In the genomic region with DNA sequence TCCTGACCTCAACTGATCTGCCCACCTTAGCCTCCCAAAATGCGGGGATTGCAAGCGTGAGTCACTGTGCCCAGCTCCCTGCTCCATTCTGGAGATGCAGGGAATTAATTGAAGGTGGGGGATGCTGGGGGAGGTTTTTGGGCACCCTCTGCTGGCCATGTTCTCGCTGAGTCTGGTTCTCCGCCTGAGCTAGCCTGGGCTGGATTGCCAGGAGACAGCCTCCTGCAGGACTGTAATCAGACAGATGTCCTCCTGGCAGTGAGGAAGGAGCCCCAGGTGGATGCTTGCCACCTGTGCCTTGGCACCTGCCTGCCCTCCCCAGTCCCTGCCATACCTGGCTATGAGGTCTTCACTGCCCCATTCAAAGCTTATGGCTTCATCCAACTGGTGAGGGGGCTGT, we compare ENCODE assay signal across 1 cellular context.
TF ChIP-seq lines count a peak whose summit lies in the region.

No MANE protein-coding gene starts in this region.

TF ChIP-seq in WTC11, 78 proteins besides CTCF, POLR2A, EP300 and RAD21 (continued from another document):
- TF ChIP-seq PREB (CRISPR knock-in tag; IDR thresholded peaks at IDR 0.05; ENCODE audit: borderline replicate concordance) = no peak
- TF ChIP-seq, protein P1, sequence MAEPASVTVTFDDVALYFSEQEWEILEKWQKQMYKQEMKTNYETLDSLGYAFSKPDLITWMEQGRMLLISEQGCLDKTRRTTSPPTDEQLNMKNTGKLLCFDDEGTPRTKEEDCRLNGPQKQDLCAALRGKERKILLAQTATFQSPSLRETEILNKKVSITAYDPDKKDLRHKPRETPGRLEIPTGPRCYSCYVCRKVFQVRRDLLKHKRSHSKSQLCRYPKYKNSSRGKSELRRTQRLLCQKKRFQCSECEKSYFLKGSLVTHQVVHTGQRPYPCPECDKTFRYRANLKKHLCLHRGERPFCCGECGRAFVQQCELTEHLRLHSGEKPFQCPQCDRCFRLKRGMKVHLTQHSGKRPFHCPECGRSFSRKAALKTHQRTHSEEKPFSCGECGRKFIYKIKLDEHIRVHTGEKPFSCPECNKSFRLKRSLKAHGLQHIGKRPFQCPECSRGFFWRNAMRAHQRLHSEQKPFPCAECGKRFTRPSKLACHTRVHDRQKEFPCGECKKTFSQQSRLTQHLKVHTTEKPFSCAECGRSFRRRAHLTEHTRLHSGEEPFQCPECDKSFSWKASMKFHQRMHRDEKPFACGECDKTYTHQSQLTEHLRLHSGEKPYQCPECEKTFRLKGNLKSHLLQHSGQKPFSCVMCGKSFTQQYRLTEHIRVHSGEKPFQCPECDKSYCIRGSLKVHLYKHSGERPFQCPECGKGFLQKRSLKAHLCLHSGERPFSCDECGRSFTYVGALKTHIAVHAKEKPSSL (CRISPR knock-in tag; conservative IDR thresholded peaks at IDR 0.05) = no peak
- TF ChIP-seq TEAD4 (CRISPR knock-in tag; IDR thresholded peaks at IDR 0.05) = no peak
- TF ChIP-seq, protein P2, sequence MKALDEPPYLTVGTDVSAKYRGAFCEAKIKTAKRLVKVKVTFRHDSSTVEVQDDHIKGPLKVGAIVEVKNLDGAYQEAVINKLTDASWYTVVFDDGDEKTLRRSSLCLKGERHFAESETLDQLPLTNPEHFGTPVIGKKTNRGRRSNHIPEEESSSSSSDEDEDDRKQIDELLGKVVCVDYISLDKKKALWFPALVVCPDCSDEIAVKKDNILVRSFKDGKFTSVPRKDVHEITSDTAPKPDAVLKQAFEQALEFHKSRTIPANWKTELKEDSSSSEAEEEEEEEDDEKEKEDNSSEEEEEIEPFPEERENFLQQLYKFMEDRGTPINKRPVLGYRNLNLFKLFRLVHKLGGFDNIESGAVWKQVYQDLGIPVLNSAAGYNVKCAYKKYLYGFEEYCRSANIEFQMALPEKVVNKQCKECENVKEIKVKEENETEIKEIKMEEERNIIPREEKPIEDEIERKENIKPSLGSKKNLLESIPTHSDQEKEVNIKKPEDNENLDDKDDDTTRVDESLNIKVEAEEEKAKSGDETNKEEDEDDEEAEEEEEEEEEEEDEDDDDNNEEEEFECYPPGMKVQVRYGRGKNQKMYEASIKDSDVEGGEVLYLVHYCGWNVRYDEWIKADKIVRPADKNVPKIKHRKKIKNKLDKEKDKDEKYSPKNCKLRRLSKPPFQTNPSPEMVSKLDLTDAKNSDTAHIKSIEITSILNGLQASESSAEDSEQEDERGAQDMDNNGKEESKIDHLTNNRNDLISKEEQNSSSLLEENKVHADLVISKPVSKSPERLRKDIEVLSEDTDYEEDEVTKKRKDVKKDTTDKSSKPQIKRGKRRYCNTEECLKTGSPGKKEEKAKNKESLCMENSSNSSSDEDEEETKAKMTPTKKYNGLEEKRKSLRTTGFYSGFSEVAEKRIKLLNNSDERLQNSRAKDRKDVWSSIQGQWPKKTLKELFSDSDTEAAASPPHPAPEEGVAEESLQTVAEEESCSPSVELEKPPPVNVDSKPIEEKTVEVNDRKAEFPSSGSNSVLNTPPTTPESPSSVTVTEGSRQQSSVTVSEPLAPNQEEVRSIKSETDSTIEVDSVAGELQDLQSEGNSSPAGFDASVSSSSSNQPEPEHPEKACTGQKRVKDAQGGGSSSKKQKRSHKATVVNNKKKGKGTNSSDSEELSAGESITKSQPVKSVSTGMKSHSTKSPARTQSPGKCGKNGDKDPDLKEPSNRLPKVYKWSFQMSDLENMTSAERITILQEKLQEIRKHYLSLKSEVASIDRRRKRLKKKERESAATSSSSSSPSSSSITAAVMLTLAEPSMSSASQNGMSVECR (CRISPR knock-in tag; IDR thresholded peaks at IDR 0.05; ENCODE audit: borderline replicate concordance) = no peak
- TF ChIP-seq, protein P3, sequence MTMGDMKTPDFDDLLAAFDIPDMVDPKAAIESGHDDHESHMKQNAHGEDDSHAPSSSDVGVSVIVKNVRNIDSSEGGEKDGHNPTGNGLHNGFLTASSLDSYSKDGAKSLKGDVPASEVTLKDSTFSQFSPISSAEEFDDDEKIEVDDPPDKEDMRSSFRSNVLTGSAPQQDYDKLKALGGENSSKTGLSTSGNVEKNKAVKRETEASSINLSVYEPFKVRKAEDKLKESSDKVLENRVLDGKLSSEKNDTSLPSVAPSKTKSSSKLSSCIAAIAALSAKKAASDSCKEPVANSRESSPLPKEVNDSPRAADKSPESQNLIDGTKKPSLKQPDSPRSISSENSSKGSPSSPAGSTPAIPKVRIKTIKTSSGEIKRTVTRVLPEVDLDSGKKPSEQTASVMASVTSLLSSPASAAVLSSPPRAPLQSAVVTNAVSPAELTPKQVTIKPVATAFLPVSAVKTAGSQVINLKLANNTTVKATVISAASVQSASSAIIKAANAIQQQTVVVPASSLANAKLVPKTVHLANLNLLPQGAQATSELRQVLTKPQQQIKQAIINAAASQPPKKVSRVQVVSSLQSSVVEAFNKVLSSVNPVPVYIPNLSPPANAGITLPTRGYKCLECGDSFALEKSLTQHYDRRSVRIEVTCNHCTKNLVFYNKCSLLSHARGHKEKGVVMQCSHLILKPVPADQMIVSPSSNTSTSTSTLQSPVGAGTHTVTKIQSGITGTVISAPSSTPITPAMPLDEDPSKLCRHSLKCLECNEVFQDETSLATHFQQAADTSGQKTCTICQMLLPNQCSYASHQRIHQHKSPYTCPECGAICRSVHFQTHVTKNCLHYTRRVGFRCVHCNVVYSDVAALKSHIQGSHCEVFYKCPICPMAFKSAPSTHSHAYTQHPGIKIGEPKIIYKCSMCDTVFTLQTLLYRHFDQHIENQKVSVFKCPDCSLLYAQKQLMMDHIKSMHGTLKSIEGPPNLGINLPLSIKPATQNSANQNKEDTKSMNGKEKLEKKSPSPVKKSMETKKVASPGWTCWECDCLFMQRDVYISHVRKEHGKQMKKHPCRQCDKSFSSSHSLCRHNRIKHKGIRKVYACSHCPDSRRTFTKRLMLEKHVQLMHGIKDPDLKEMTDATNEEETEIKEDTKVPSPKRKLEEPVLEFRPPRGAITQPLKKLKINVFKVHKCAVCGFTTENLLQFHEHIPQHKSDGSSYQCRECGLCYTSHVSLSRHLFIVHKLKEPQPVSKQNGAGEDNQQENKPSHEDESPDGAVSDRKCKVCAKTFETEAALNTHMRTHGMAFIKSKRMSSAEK (CRISPR knock-in tag; IDR thresholded peaks at IDR 0.05; ENCODE audit: borderline replicate concordance) = no peak
- TF ChIP-seq NR3C1 (CRISPR knock-in tag; conservative IDR thresholded peaks at IDR 0.05; ENCODE audit: low read depth) = no peak
- TF ChIP-seq ZBTB43 (CRISPR knock-in tag; IDR thresholded peaks at IDR 0.05) = no peak
- TF ChIP-seq ZNF219 (CRISPR knock-in tag; IDR thresholded peaks at IDR 0.05; ENCODE audit: borderline replicate concordance) = no peak
